ENCODE assay signal across 14 cellular contexts in genomic region chr1:239361403-239361802, GRCh38. TPM values are rescaled to one million over a fixed set of nuclear protein-coding genes. Genes with fewer than 3 reads are reported as not detected.
DNase-seq lines count a peak whose midpoint lies in the region; ATAC-seq and TF ChIP-seq lines count a peak whose summit lies in the region.
"Had no signal": no experiment of that assay in that cellular context is flagged by ENCODE, and none has a peak within 500 bp of the region (broad histone marks: within the 10 kb centered on the region; RNA-seq: fewer than 3 reads in every experiment).

No MANE protein-coding gene starts in this region.

- H3K9me3 Mint-ChIP-seq in GM23338, result no peaks in the 10 kb centered on the region
- H3K9me3 Mint-ChIP-seq: activated naive CD8-positive, alpha-beta T cell treated with anti-CD3 and anti-CD28 coated beads for 36 hours had no signal

- H3K27me3 ChIP-seq in right cardiac atrium (ENCODE audit: control insufficient read depth, insufficient read depth), result no peaks in the 10 kb centered on the region
- H3K27me3 ChIP-seq in GM23338 (ENCODE audit: insufficient read depth), result no peaks in the 10 kb centered on the region

- H3K9me3 ChIP-seq in right cardiac atrium (ENCODE audit: control insufficient read depth, low read length), result no peaks in the 10 kb centered on the region

- no peaks in the 10 kb centered on the region for H3F3A ChIP-seq in GM23338 (replicated peaks; ENCODE audit: low read depth)

- no peak overlapping the region for H3K4me3 ChIP-seq in choroid plexus epithelial cell (ENCODE audit: low read depth, low read length)
- no peak overlapping the region for H3K4me3 ChIP-seq in right cardiac atrium (ENCODE audit: low read length)
- H3K4me3 ChIP-seq in GM23338, result no peak overlapping the region
- H3K4me3 ChIP-seq: SJSA1 had no signal

- no peaks in the 10 kb centered on the region for H3K79me2 ChIP-seq in GM23338 (replicated peaks; ENCODE audit: insufficient read depth)

- no peaks in the 10 kb centered on the region for H3K27me3 Mint-ChIP-seq in GM23338 (ENCODE audit: insufficient read depth, low read depth, poor library complexity)

- TF ChIP-seq CTCF in choroid plexus epithelial cell (conservative IDR thresholded peaks at IDR 0.05; ENCODE audit: low read depth, low read length) (no peak), GM13977 (IDR thresholded peaks at IDR 0.05; ENCODE audit: extremely low read depth, insufficient read depth, missing control alignments) (no peak), GM23338 (conservative IDR thresholded peaks at IDR 0.05; ENCODE audit: low read depth in 2 of 2) (no peak)

- H3K4me3 Mint-ChIP-seq in GM23338, result no peak overlapping the region
- H3K4me3 Mint-ChIP-seq: activated naive CD8-positive, alpha-beta T cell treated with anti-CD3 and anti-CD28 coated beads for 36 hours had no signal

- H4K20me1 ChIP-seq in GM23338 (replicated peaks; ENCODE audit: insufficient read depth), result no peaks in the 10 kb centered on the region

- intact Hi-C loops in right cardiac atrium (cut with DNase I), result no loop called here

- H3K36me3 Mint-ChIP-seq in GM23338 (ENCODE audit: low read depth), result no peaks in the 10 kb centered on the region
- H3K36me3 Mint-ChIP-seq: activated naive CD8-positive, alpha-beta T cell treated with anti-CD3 and anti-CD28 coated beads for 36 hours had no signal

- no peak overlapping the region for H3K27ac Mint-ChIP-seq in GM23338
- H3K27ac Mint-ChIP-seq: activated naive CD8-positive, alpha-beta T cell treated with anti-CD3 and anti-CD28 coated beads for 36 hours had no signal

- H3K4me1 Mint-ChIP-seq in GM23338, result peaks cover 7% of the 10 kb centered on the region; the same call in 2 of the 3 replicates

- H3K4me2 ChIP-seq in GM23338, result no peak overlapping the region

- no peak overlapping the region for H2AFZ ChIP-seq in GM23338

- no peaks in the 10 kb centered on the region for H3K4me1 ChIP-seq in right cardiac atrium (ENCODE audit: control insufficient read depth, insufficient read depth, low read length)
- peaks cover 9% of the 10 kb centered on the region for H3K4me1 ChIP-seq in GM23338 (ENCODE audit: insufficient read depth)
- H3K4me1 ChIP-seq: SJSA1 had no signal

- H3K9me2 ChIP-seq in GM23338 (ENCODE audit: insufficient read depth), result no peaks in the 10 kb centered on the region

- in situ Hi-C loops in GM13977 (cut with MboI; ENCODE audit: low pct_unique_long_range_greater_than_20kb, low sequenced_read_pairs, unreplicated experiment), result no loop called here

- peak; percentile 81 for DNase-seq in EL
- DNase-seq in NCI-H226, result peak; percentile 12
- DNase-seq in choroid plexus epithelial cell (ENCODE audit: low read depth), result peak; percentile 1
- peak; percentile 48 for DNase-seq in myocyte (ENCODE audit: low read depth)
- DNase-seq in GM13977 (ENCODE audit: low spot score), result no peak
- no peak for DNase-seq in NAMALWA (ENCODE audit: low spot score)
- no peak for DNase-seq in right cardiac atrium
- DNase-seq in GM23338 (ENCODE audit: low spot score), result no peak
- DNase-seq: activated naive CD8-positive, alpha-beta T cell treated with anti-CD3 and anti-CD28 coated beads for 36 hours; GDM1; NCI-H1694; NCI-H748 treated with DMSO at 0.1 percent for 48 hours had no signal

- ATAC-seq in right cardiac atrium (no peak), GM23338 (no peak)

- no peak overlapping the region for H3K27ac ChIP-seq in right cardiac atrium (ENCODE audit: low read length)
- H3K27ac ChIP-seq in GM23338 (ENCODE audit: low read depth), result no peak overlapping the region
- H3K27ac ChIP-seq: C4-2B, SJSA1 had no signal

- H3K36me3 ChIP-seq in GM23338 (ENCODE audit: insufficient read depth), result no peaks in the 10 kb centered on the region
- H3K36me3 ChIP-seq: SJSA1 had no signal

- WGBS in right cardiac atrium, result 57% methylated on average over 4 of the region's 4 CpGs

TF ChIP-seq in GM23338, 12 proteins besides CTCF, POLR2A, EP300 and RAD21:
- TF ChIP-seq POLR2AphosphoS5 (IDR thresholded peaks at IDR 0.05; ENCODE audit: low read depth) (no peak), EZH2phosphoT487 (IDR thresholded peaks at IDR 0.05; ENCODE audit: unreplicated experiment) (no peak), EZH2 (IDR thresholded peaks at IDR 0.05; ENCODE audit: low read depth, unreplicated experiment) (no peak), ETS1 (IDR thresholded peaks at IDR 0.05) (no peak), STAT1 (IDR thresholded peaks at IDR 0.05; ENCODE audit: unreplicated experiment) (no peak)

RNA-seq across cellular contexts. Expression of gene CHRM3, which starts 25.0 kb away (rescaled TPM):
- 1.3 and 1.8 TPM in 2 replicates for total RNA-seq in myocyte
- polyA plus RNA-seq in myocyte (2012), result 0.50 TPM
- under 1 TPM; 0.51 to 0.86 (median 0.84) TPM for total RNA-seq in right cardiac atrium
- polyA plus RNA-seq in right cardiac atrium, result 0.18 TPM
- total RNA-seq in GM23338 (2014; rRNA removed; shearing (Covaris generic)), result 13.8 and 20.8 TPM in 2 replicates
- polyA plus RNA-seq in GM23338 (2016; fragmentation: Nextera tagmentation; extraction: Ambion mirVana), result 4.3 and 4.8 TPM in 2 replicates
- total RNA-seq: SJSA1 had no signal

Comparison
In these comparisons a context has a peak if more than half of its experiments do, and no peak if none do; other contexts are left out.
1. DNase-seq: peak in EL (single experiment), NCI-H226 (single experiment), choroid plexus epithelial cell (single experiment) and myocyte (single experiment); none in GM13977 (single experiment), NAMALWA (single experiment), right cardiac atrium (0 of 3) and GM23338 (single experiment).